In genomic region chr5:175822225-175822624, GRCh38 we compare ENCODE assay signal across 17 cellular contexts. TPM values are rescaled to one million over a fixed set of nuclear protein-coding genes. Genes with fewer than 3 reads are reported as not detected.
DNase-seq lines count a peak whose midpoint lies in the region; ATAC-seq and TF ChIP-seq lines count a peak whose summit lies in the region.
"Had no signal": no experiment of that assay in that cellular context is flagged by ENCODE, and none has a peak within 500 bp of the region (broad histone marks: within the 10 kb centered on the region; RNA-seq: fewer than 3 reads in every experiment).

No MANE protein-coding gene starts in this region.

- no peak for TF ChIP-seq CTCF in natural killer cell (IDR thresholded peaks at IDR 0.05)

- DNase-seq in natural killer cell treated with Interleukin-12 subunit alpha and Interleukin-12 subunit beta and Interleukin-15 and Interleukin-18, amount 100 ng/mL, for 72 hours (ENCODE audit: low spot score), result no peak
- DNase-seq in natural killer cell (no peak), AML-193 (lab: John Stamatoyannopoulos, UW) (no peak), RKO (ENCODE audit: low spot score) (no peak), NCI-H524 treated with DMSO at 0.1 percent for 48 hours (lab: John Stamatoyannopoulos, UW) (no peak)
- DNase-seq in activated CD4-positive, alpha-beta memory T cell treated with anti-CD3 and anti-CD28 coated beads, Interleukin-2, amount 10 ng/mL, durations not matched to agents 7 days and 5 days, result no peak
- no peak for DNase-seq in stimulated activated naive CD8-positive, alpha-beta T cell treated with anti-CD3 and anti-CD28 coated beads, Interleukin-15, Interleukin-2, amounts not matched to agents 100 U/mL and 50 U/mL, for 24 hours
- DNase-seq: activated naive CD8-positive, alpha-beta T cell treated with anti-CD3 and anti-CD28 coated beads, Interleukin-2, amount 10 ng/mL, durations not matched to agents 7 days and 5 days; DND-41; naive thymus-derived CD4-positive, alpha-beta T cell; NCI-H146; NCI-H69 had no signal

- peaks cover 8 to 48% of the 10 kb centered on the region in 2 donors for H3K27me3 Mint-ChIP-seq in natural killer cell treated with Interleukin-12 subunit alpha and Interleukin-12 subunit beta and Interleukin-15 and Interleukin-18, amount 100 ng/mL, for 72 hours
- peaks cover 8 to 11% of the 10 kb centered on the region in 2 donors for H3K27me3 Mint-ChIP-seq in natural killer cell (ENCODE audit: low read depth in 2 of 2)
- H3K27me3 Mint-ChIP-seq in activated CD4-positive, alpha-beta memory T cell treated with anti-CD3 and anti-CD28 coated beads, Interleukin-2, amount 10 ng/mL, durations not matched to agents 7 days and 5 days, result peaks cover 20% of the 10 kb centered on the region

- peak overlapping the region; percentile 64 for H3K4me3 Mint-ChIP-seq in natural killer cell treated with Interleukin-12 subunit alpha and Interleukin-12 subunit beta and Interleukin-15 and Interleukin-18, amount 100 ng/mL, for 72 hours
- no peak overlapping the region for H3K4me3 Mint-ChIP-seq in natural killer cell
- H3K4me3 Mint-ChIP-seq in activated CD4-positive, alpha-beta memory T cell treated with anti-CD3 and anti-CD28 coated beads, Interleukin-2, amount 10 ng/mL, durations not matched to agents 7 days and 5 days, result peak overlapping the region; percentile 11
- H3K4me3 Mint-ChIP-seq: activated naive CD8-positive, alpha-beta T cell treated with anti-CD3 and anti-CD28 coated beads, Interleukin-2, amount 10 ng/mL, durations not matched to agents 7 days and 5 days; WTC11 had no signal

- H3K9me3 Mint-ChIP-seq in natural killer cell treated with Interleukin-12 subunit alpha and Interleukin-12 subunit beta and Interleukin-15 and Interleukin-18, amount 100 ng/mL, for 72 hours, result no peaks in the 10 kb centered on the region
- H3K9me3 Mint-ChIP-seq in natural killer cell, result no peaks in the 10 kb centered on the region
- H3K9me3 Mint-ChIP-seq in activated CD4-positive, alpha-beta memory T cell treated with anti-CD3 and anti-CD28 coated beads, Interleukin-2, amount 10 ng/mL, durations not matched to agents 7 days and 5 days, result no peaks in the 10 kb centered on the region
- H3K9me3 Mint-ChIP-seq: activated naive CD8-positive, alpha-beta T cell treated with anti-CD3 and anti-CD28 coated beads, Interleukin-2, amount 10 ng/mL, durations not matched to agents 7 days and 5 days; WTC11 had no signal

- peak in 1 of 2 donors; percentile 67 for ATAC-seq in natural killer cell treated with Interleukin-12 subunit alpha and Interleukin-12 subunit beta and Interleukin-15 and Interleukin-18, amount 100 ng/mL, for 72 hours
- ATAC-seq in natural killer cell (no peak), HG03520 (IDR thresholded peaks at IDR 0.05; ENCODE audit: unreplicated experiment) (peak; percentile 18)
- peak; percentile 52 for ATAC-seq in stimulated activated naive CD8-positive, alpha-beta T cell treated with anti-CD3 and anti-CD28 coated beads, Interleukin-15, Interleukin-2, amounts not matched to agents 100 U/mL and 50 U/mL, for 24 hours
- ATAC-seq: left lobe of liver; naive thymus-derived CD4-positive, alpha-beta T cell; WTC11 had no signal

- CTCF ChIA-PET in activated CD4-positive, alpha-beta memory T cell treated with anti-CD3 and anti-CD28 coated beads, Interleukin-2, amount 10 ng/mL, durations not matched to agents 7 days and 5 days (lab: Charles Lee), result no interaction called here

- POLR2A ChIA-PET in activated CD4-positive, alpha-beta memory T cell treated with anti-CD3 and anti-CD28 coated beads, Interleukin-2, amount 10 ng/mL, durations not matched to agents 7 days and 5 days (lab: Charles Lee), result no interaction called here

- H3K36me3 Mint-ChIP-seq in natural killer cell treated with Interleukin-12 subunit alpha and Interleukin-12 subunit beta and Interleukin-15 and Interleukin-18, amount 100 ng/mL, for 72 hours, result no peaks in the 10 kb centered on the region
- no peaks in the 10 kb centered on the region for H3K36me3 Mint-ChIP-seq in natural killer cell
- no peaks in the 10 kb centered on the region for H3K36me3 Mint-ChIP-seq in activated CD4-positive, alpha-beta memory T cell treated with anti-CD3 and anti-CD28 coated beads, Interleukin-2, amount 10 ng/mL, durations not matched to agents 7 days and 5 days (ENCODE audit: low read depth)
- H3K36me3 Mint-ChIP-seq: activated naive CD8-positive, alpha-beta T cell treated with anti-CD3 and anti-CD28 coated beads, Interleukin-2, amount 10 ng/mL, durations not matched to agents 7 days and 5 days had no signal

- intact Hi-C loops in natural killer cell (cut with micrococcal nuclease), result no loop called here

- H3K27ac Mint-ChIP-seq in natural killer cell treated with Interleukin-12 subunit alpha and Interleukin-12 subunit beta and Interleukin-15 and Interleukin-18, amount 100 ng/mL, for 72 hours, result peak overlapping the region in 1 of 2 donors; percentile 21
- no peak overlapping the region for H3K27ac Mint-ChIP-seq in natural killer cell
- H3K27ac Mint-ChIP-seq in activated CD4-positive, alpha-beta memory T cell treated with anti-CD3 and anti-CD28 coated beads, Interleukin-2, amount 10 ng/mL, durations not matched to agents 7 days and 5 days, result no peak overlapping the region
- H3K27ac Mint-ChIP-seq: activated naive CD8-positive, alpha-beta T cell treated with anti-CD3 and anti-CD28 coated beads, Interleukin-2, amount 10 ng/mL, durations not matched to agents 7 days and 5 days; naive thymus-derived CD4-positive, alpha-beta T cell; WTC11 had no signal

- peaks cover 3 to 6% of the 10 kb centered on the region in 2 donors for H3K4me1 Mint-ChIP-seq in natural killer cell treated with Interleukin-12 subunit alpha and Interleukin-12 subunit beta and Interleukin-15 and Interleukin-18, amount 100 ng/mL, for 72 hours (ENCODE audit: low read depth in 2 of 2)
- no peaks in the 10 kb centered on the region for H3K4me1 Mint-ChIP-seq in natural killer cell
- peaks cover 17% of the 10 kb centered on the region for H3K4me1 Mint-ChIP-seq in activated CD4-positive, alpha-beta memory T cell treated with anti-CD3 and anti-CD28 coated beads, Interleukin-2, amount 10 ng/mL, durations not matched to agents 7 days and 5 days

RNA-seq across cellular contexts. Expression of gene CPLX2, which starts 49.2 kb away (rescaled TPM):
- not detected for total RNA-seq in natural killer cell treated with Interleukin-12 subunit alpha and Interleukin-12 subunit beta and Interleukin-15 and Interleukin-18, amount 100 ng/mL, for 72 hours
- total RNA-seq in natural killer cell, result not detected
- total RNA-seq in activated CD4-positive, alpha-beta memory T cell treated with anti-CD3 and anti-CD28 coated beads, Interleukin-2, amount 10 ng/mL, durations not matched to agents 7 days and 5 days, result not detected
- total RNA-seq: activated naive CD8-positive, alpha-beta T cell treated with anti-CD3 and anti-CD28 coated beads, Interleukin-2, amount 10 ng/mL, durations not matched to agents 7 days and 5 days; left lobe of liver; naive thymus-derived CD4-positive, alpha-beta T cell; renal cortical epithelial cell; SK-MEL-5 had no signal

Comparison
In these comparisons a context has a peak if more than half of its experiments do, and no peak if none do; other contexts are left out.
1. ATAC-seq: peak in HG03520 (single experiment) and stimulated activated naive CD8-positive, alpha-beta T cell treated with anti-CD3 and anti-CD28 coated beads, Interleukin-15, Interleukin-2, amounts not matched to agents 100 U/mL and 50 U/mL, for 24 hours (single experiment); none in natural killer cell (0 of 3).